In genomic region chr16:8855051-8855786, GRCh38 we compare ENCODE assay signal across 1 cellular context.
TF ChIP-seq lines count a peak whose summit lies in the region.

No MANE protein-coding gene starts in this region.

TF ChIP-seq in HepG2, 621 proteins besides CTCF, POLR2A, EP300 and RAD21 (continued from another document and continues in another):
- peak; percentile 59 for TF ChIP-seq AGO1 (IDR thresholded peaks at IDR 0.05; ENCODE audit: low read depth, low read length, poor library complexity, severe bottlenecking)
- TF ChIP-seq GATAD2A (CRISPR knock-in tag; IDR thresholded peaks at IDR 0.05): no peak
- TF ChIP-seq PBX2 (CRISPR knock-in tag; IDR thresholded peaks at IDR 0.05): no peak
- TF ChIP-seq BORCS8-MEF2B (CRISPR knock-in tag; IDR thresholded peaks at IDR 0.05): peak; percentile 59; the same call in 1 of the 2 replicates
- TF ChIP-seq ZBTB20 (CRISPR knock-in tag; IDR thresholded peaks at IDR 0.05; ENCODE audit: borderline replicate concordance, low read depth): no peak
- TF ChIP-seq PAF1 (CRISPR knock-in tag; IDR thresholded peaks at IDR 0.05): peak; percentile 4; the same call in 1 of the 2 replicates
- TF ChIP-seq ZFP91 (CRISPR knock-in tag; IDR thresholded peaks at IDR 0.05; ENCODE audit: borderline replicate concordance): 0 out of 2 replicates have a peak, but pooled peaks have one; percentile 22
- no peak for TF ChIP-seq ZNF101 (CRISPR knock-in tag; IDR thresholded peaks at IDR 0.05; ENCODE audit: borderline replicate concordance, low read depth)
- no peak for TF ChIP-seq TRIM22 (IDR thresholded peaks at IDR 0.05)
- TF ChIP-seq STAT6 (CRISPR knock-in tag; IDR thresholded peaks at IDR 0.05; ENCODE audit: borderline replicate concordance): no peak
- no peak for TF ChIP-seq TEAD3 (CRISPR knock-in tag; optimal IDR thresholded peaks at IDR 0.05; ENCODE audit: borderline replicate concordance)
- TF ChIP-seq NR2F1 (CRISPR knock-in tag; IDR thresholded peaks at IDR 0.05): no peak
- TF ChIP-seq PRPF4 (IDR thresholded peaks at IDR 0.05; ENCODE audit: low read depth, low read length, poor library complexity, severe bottlenecking): no peak
- peak; percentile 67 for TF ChIP-seq RBM39 (IDR thresholded peaks at IDR 0.05; ENCODE audit: low read depth, low read length, poor library complexity, severe bottlenecking)
- no peak for TF ChIP-seq ZNF776 (CRISPR knock-in tag; IDR thresholded peaks at IDR 0.05)
- TF ChIP-seq ZZZ3 (CRISPR knock-in tag; IDR thresholded peaks at IDR 0.05; ENCODE audit: borderline replicate concordance): no peak
- no peak for TF ChIP-seq TRIM24 (CRISPR knock-in tag; IDR thresholded peaks at IDR 0.05)
- 0 out of 2 replicates have a peak, but pooled peaks have one; percentile 52 for TF ChIP-seq HIVEP1 (CRISPR knock-in tag; IDR thresholded peaks at IDR 0.05)
- peak; percentile 90 for TF ChIP-seq RBM22 (optimal IDR thresholded peaks at IDR 0.05; ENCODE audit: low read length)
- TF ChIP-seq ZNF18 (CRISPR knock-in tag; IDR thresholded peaks at IDR 0.05; ENCODE audit: insufficient replicate concordance): no peak
- peak; percentile 57; the same call in 1 of the 2 replicates for TF ChIP-seq POLR2G (IDR thresholded peaks at IDR 0.05; ENCODE audit: low read depth, low read length)
- no peak for TF ChIP-seq FOXC1 (CRISPR knock-in tag; IDR thresholded peaks at IDR 0.05; ENCODE audit: borderline replicate concordance)
- no peak for TF ChIP-seq ZNF136 (CRISPR knock-in tag; IDR thresholded peaks at IDR 0.05; ENCODE audit: low read depth)
- TF ChIP-seq ZBTB40 (IDR thresholded peaks at IDR 0.05): no peak
- peak; percentile 54; the same call in 1 of the 2 replicates for TF ChIP-seq ZBTB40 (CRISPR knock-in tag; IDR thresholded peaks at IDR 0.05)
- TF ChIP-seq TBX2 (CRISPR knock-in tag; IDR thresholded peaks at IDR 0.05; ENCODE audit: borderline replicate concordance): peak; percentile 13; the same call in 1 of the 2 replicates
- TF ChIP-seq KAT8 (CRISPR knock-in tag; IDR thresholded peaks at IDR 0.05): no peak
- peak; percentile 84; the same call in 1 of the 2 replicates for TF ChIP-seq SSRP1 (CRISPR knock-in tag; IDR thresholded peaks at IDR 0.05)
- no peak for TF ChIP-seq EZH2 (conservative IDR thresholded peaks at IDR 0.05; ENCODE audit: low read depth, low read length)
- no peak for TF ChIP-seq NFIB (CRISPR knock-in tag; IDR thresholded peaks at IDR 0.05; ENCODE audit: borderline replicate concordance)
- TF ChIP-seq FOXP4 (CRISPR knock-in tag; IDR thresholded peaks at IDR 0.05): no peak
- TF ChIP-seq ZNF546 (CRISPR knock-in tag; conservative IDR thresholded peaks at IDR 0.05): no peak
- no peak for TF ChIP-seq IKZF1 (IDR thresholded peaks at IDR 0.05)
- TF ChIP-seq FIP1L1 (IDR thresholded peaks at IDR 0.05; ENCODE audit: borderline replicate concordance, insufficient read depth, low read depth, low read length): no peak
- 0 out of 2 replicates have a peak, but pooled peaks have one; percentile 13 for TF ChIP-seq ZNF788 (CRISPR knock-in tag; IDR thresholded peaks at IDR 0.05; ENCODE audit: borderline replicate concordance)
